Comparison of ENCODE assay signal across 13 cellular contexts in genomic region chr2:43898134-43898957, GRCh38. TPM values are rescaled to one million over a fixed set of nuclear protein-coding genes. Genes with fewer than 3 reads are reported as not detected.
A peak's percentile ranks its signal among the peaks of the same experiment; 100 is the strongest.
DNase-seq lines count a peak whose midpoint lies in the region; ATAC-seq and TF ChIP-seq lines count a peak whose summit lies in the region.
"Had no signal": no experiment of that assay in that cellular context is flagged by ENCODE, and none has a peak within 500 bp of the region (broad histone marks: within the 10 kb centered on the region; RNA-seq: fewer than 3 reads in every experiment).

No MANE protein-coding gene starts in this region.

- no peak overlapping the region for H4K91ac ChIP-seq in trophoblast cell (ENCODE audit: low read depth, low read length)

- H2AFZ ChIP-seq in DND-41 (ENCODE audit: low read depth, low read length) (no peak overlapping the region), trophoblast cell (ENCODE audit: insufficient read depth, low read length, poor library complexity) (no peak overlapping the region)

- H3K79me1 ChIP-seq in trophoblast cell (ENCODE audit: low read length), result no peaks in the 10 kb centered on the region

- H3K27me3 ChIP-seq in DND-41 (ENCODE audit: insufficient read depth, low read length, poor library complexity) (no peaks in the 10 kb centered on the region), trophoblast cell (ENCODE audit: insufficient read depth, low read length) (no peaks in the 10 kb centered on the region)
- H3K27me3 ChIP-seq: neutrophil had no signal

- peak; percentile 47 for TF ChIP-seq CTCF in DND-41 (IDR thresholded peaks at IDR 0.05; ENCODE audit: borderline replicate concordance, extremely low read depth, low read length, poor library complexity, severe bottlenecking)

- no peak overlapping the region for H4K12ac ChIP-seq in trophoblast cell (ENCODE audit: low read depth, low read length)

- H2BK12ac ChIP-seq in trophoblast cell (ENCODE audit: low read length), result no peak overlapping the region

- H3K4me3 ChIP-seq in DND-41 (ENCODE audit: low read depth in 1 of 2, low read length in 2 of 2) (no peak overlapping the region), trophoblast cell (ENCODE audit: low read depth, low read length) (no peak overlapping the region)

- DNase-seq in DND-41 (no peak), NCI-H146 (lab: John Stamatoyannopoulos, UW) (peak; percentile 99), brain pericyte (ENCODE audit: low read depth, low spot score) (peak; percentile 86), mucosa of gallbladder (ENCODE audit: low spot score) (peak; percentile 40), NCI-H2029 treated with DMSO at 0.1 percent for 48 hours (lab: John Stamatoyannopoulos, UW) (no peak), SW 1271 (lab: John Stamatoyannopoulos, UW) (no peak), trophoblast cell (no peak)
- DNase-seq: activated CD8-positive, alpha-beta T cell treated with anti-CD3 and anti-CD28 coated beads for 36 hours; effector CD8-positive, alpha-beta T cell; HCEC 1CT; MV-4-11 had no signal

- no peak overlapping the region for H2BK5ac ChIP-seq in trophoblast cell (ENCODE audit: low read depth, low read length, poor library complexity)

- H2BK120ac ChIP-seq in trophoblast cell (ENCODE audit: insufficient read depth, low read length, poor library complexity), result no peak overlapping the region

- H3K9me3 ChIP-seq in DND-41 (ENCODE audit: insufficient read depth, low read length, severe bottlenecking) (no peaks in the 10 kb centered on the region), trophoblast cell (ENCODE audit: insufficient read depth, low read depth, low read length) (no peaks in the 10 kb centered on the region)
- H3K9me3 ChIP-seq: neutrophil had no signal

- peaks cover 90% of the 10 kb centered on the region for H3K36me3 ChIP-seq in DND-41 (ENCODE audit: insufficient read depth, low read length)
- peaks cover 11 to 17% of the 10 kb centered on the region in 2 experiments for H3K36me3 ChIP-seq in trophoblast cell (ENCODE audit: control insufficient read depth in 1 of 2, insufficient read depth in 2 of 2, low read length in 2 of 2)

- H3K14ac ChIP-seq in trophoblast cell (ENCODE audit: low read length), result no peak overlapping the region

- ATAC-seq in DND-41 (ENCODE audit: insufficient read depth, low read depth), result no peak
- ATAC-seq in GM21515 (IDR thresholded peaks at IDR 0.05; ENCODE audit: unreplicated experiment), result no peak
- ATAC-seq: activated CD8-positive, alpha-beta T cell treated with anti-CD3 and anti-CD28 coated beads for 36 hours had no signal

- no peaks in the 10 kb centered on the region for H4K20me1 ChIP-seq in DND-41 (ENCODE audit: insufficient read depth, low read length)

- no CpG with 5 or more reads among the region's 14 CpGs for WGBS in trophoblast cell (ENCODE audit: extremely low coverage, insufficient coverage, insufficient read length)

- H3K4me2 ChIP-seq in DND-41 (ENCODE audit: insufficient read depth, low read length), result no peak overlapping the region
- H3K4me2 ChIP-seq in trophoblast cell (ENCODE audit: low read length), result no peak overlapping the region

- no peak overlapping the region for H3K27ac ChIP-seq in DND-41 (ENCODE audit: low read length)
- H3K27ac ChIP-seq in trophoblast cell (ENCODE audit: low read depth, low read length), result no peak overlapping the region
- H3K27ac ChIP-seq: neutrophil had no signal

- no peak overlapping the region for H3K23ac ChIP-seq in trophoblast cell (ENCODE audit: low read length)

- H3K9ac ChIP-seq in DND-41 (ENCODE audit: low read depth, low read length), result no peak overlapping the region
- H3K9ac ChIP-seq in trophoblast cell (ENCODE audit: low read length), result no peak overlapping the region

- no peak overlapping the region for H3K18ac ChIP-seq in trophoblast cell (ENCODE audit: low read length)

- H2AK5ac ChIP-seq in trophoblast cell (ENCODE audit: low read length), result no peak overlapping the region

- H4K8ac ChIP-seq in trophoblast cell (ENCODE audit: low read depth, low read length), result no peak overlapping the region

- H3K4me1 ChIP-seq in DND-41 (ENCODE audit: insufficient read depth, low read length) (no peaks in the 10 kb centered on the region), trophoblast cell (ENCODE audit: control insufficient read depth in 1 of 2, insufficient read depth in 2 of 2, low read length in 2 of 2) (no peaks in the 10 kb centered on the region)

- no peaks in the 10 kb centered on the region for H3K79me2 ChIP-seq in DND-41 (ENCODE audit: insufficient read depth, low read length)
- no peaks in the 10 kb centered on the region for H3K79me2 ChIP-seq in trophoblast cell (ENCODE audit: control insufficient read depth, insufficient read depth, low read length, poor library complexity)

- no peak overlapping the region for H3K4ac ChIP-seq in trophoblast cell (ENCODE audit: low read depth, low read length)

RNA-seq across cellular contexts. Expression of gene ABCG8, which starts 59.6 kb away (rescaled TPM):
- total RNA-seq in mucosa of gallbladder, result 2.6 TPM
- polyA plus RNA-seq in trophoblast cell (2013), result not detected in 2 replicates
- total RNA-seq: activated CD8-positive, alpha-beta T cell treated with anti-CD3 and anti-CD28 coated beads for 36 hours had no signal

RNA-seq across cellular contexts. Expression of gene ABCG5, which starts 59.7 kb away (rescaled TPM):
- 3.1 TPM for total RNA-seq in mucosa of gallbladder
- polyA plus RNA-seq in trophoblast cell (2013), result not detected in 2 replicates
- total RNA-seq: activated CD8-positive, alpha-beta T cell treated with anti-CD3 and anti-CD28 coated beads for 36 hours had no signal

Comparison
In these comparisons a context has a peak if more than half of its experiments do, and no peak if none do; other contexts are left out.
1. DNase-seq: peak in NCI-H146 (single experiment), brain pericyte (single experiment) and mucosa of gallbladder (single experiment); none in DND-41 (single experiment), NCI-H2029 treated with DMSO at 0.1 percent for 48 hours (single experiment), SW 1271 (0 of 2) and trophoblast cell (0 of 2).